ENCODE assay signal across 8 cellular contexts in the genomic region with DNA sequence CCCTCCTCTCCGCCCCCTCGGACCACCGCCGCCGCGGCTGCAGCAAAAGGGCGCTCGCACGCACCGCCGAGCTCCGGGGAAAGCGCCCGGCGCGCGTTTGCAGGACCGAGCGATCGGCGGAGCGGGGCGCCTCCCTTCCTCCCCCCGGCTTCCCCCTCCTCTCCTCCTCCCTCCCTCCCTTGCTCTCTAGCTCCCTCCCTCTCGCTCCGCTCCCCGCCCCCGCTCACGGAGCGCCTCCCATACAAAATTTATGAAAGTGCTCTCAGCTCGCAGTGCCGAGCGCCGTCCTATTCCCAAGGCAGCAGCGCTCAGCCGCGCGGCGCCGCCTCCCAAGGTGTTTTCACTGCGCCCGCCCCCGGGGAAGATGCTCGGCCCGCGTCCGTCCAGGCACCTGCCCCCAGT. TPM values are rescaled to one million over a fixed set of nuclear protein-coding genes. Genes with fewer than 3 reads are reported as not detected.
DNase-seq lines count a peak whose midpoint lies in the region; ATAC-seq, FAIRE-seq and TF ChIP-seq lines count a peak whose summit lies in the region.

A gene with protein sequence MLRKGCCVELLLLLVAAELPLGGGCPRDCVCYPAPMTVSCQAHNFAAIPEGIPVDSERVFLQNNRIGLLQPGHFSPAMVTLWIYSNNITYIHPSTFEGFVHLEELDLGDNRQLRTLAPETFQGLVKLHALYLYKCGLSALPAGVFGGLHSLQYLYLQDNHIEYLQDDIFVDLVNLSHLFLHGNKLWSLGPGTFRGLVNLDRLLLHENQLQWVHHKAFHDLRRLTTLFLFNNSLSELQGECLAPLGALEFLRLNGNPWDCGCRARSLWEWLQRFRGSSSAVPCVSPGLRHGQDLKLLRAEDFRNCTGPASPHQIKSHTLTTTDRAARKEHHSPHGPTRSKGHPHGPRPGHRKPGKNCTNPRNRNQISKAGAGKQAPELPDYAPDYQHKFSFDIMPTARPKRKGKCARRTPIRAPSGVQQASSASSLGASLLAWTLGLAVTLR (minus strand): TSS at position 115 of the 402 bp plus-strand sequence. CDS start 469 bp downstream, outside the sequence.

- H3K4me3 ChIP-seq in SK-N-MC (peak within 1 kb of the TSS; percentile 88), heart left ventricle (peak within 1 kb of the TSS; percentile 35 to 85 (median 62)), prostate gland (peak within 1 kb of the TSS; percentile 54 to 66)

- FAIRE-seq in HTR-8/SVneo (lab: Jason Lieb, UNC), result peak; percentile 62

- no peak within 1 kb of the TSS for H3K27ac Mint-ChIP-seq in activated naive CD8-positive, alpha-beta T cell treated with anti-CD3 and anti-CD28 coated beads, Interleukin-2, amount 10 ng/mL, durations not matched to agents 7 days and 5 days

- peaks cover 60% of the 10 kb centered on the region for H3K27me3 Mint-ChIP-seq in activated naive CD8-positive, alpha-beta T cell treated with anti-CD3 and anti-CD28 coated beads, Interleukin-2, amount 10 ng/mL, durations not matched to agents 7 days and 5 days

- peak within 1 kb of the TSS; percentile 79 for H3K4me3 Mint-ChIP-seq in activated naive CD8-positive, alpha-beta T cell treated with anti-CD3 and anti-CD28 coated beads, Interleukin-2, amount 10 ng/mL, durations not matched to agents 7 days and 5 days

- peak within 1 kb of the TSS; percentile 62 for H3K9ac ChIP-seq in SK-N-MC (ENCODE audit: insufficient read length)

- H3K9me3 ChIP-seq in SK-N-MC (ENCODE audit: low read depth, low read length) (no peaks in the 10 kb centered on the region), heart left ventricle (no peaks in the 10 kb centered on the region), prostate gland (no peaks in the 10 kb centered on the region)

- H3K27ac ChIP-seq in SK-N-MC (no peak within 1 kb of the TSS), heart left ventricle (peak within 1 kb of the TSS in 11 of 12 donors; percentile 39 to 88 (median 64)), prostate gland (peak within 1 kb of the TSS; percentile 72 to 75)

- H3K9me3 Mint-ChIP-seq in activated naive CD8-positive, alpha-beta T cell treated with anti-CD3 and anti-CD28 coated beads, Interleukin-2, amount 10 ng/mL, durations not matched to agents 7 days and 5 days, result no peaks in the 10 kb centered on the region

- 0 to 1% (median 0%) methylated on average over 29 to 47 of the region's 47 CpGs for WGBS in heart left ventricle, 4 donors
- under 1% methylated on average over 42 of the region's 47 CpGs for WGBS in prostate gland

- H3K36me3 ChIP-seq in SK-N-MC (ENCODE audit: insufficient read depth, low read length), result no peaks in the 10 kb centered on the region
- H3K36me3 ChIP-seq in heart left ventricle, result no peaks in the 10 kb centered on the region
- H3K36me3 ChIP-seq in prostate gland, result no peaks in the 10 kb centered on the region

- ATAC-seq in activated naive CD8-positive, alpha-beta T cell treated with anti-CD3 and anti-CD28 coated beads, Interleukin-2, amount 10 ng/mL, durations not matched to agents 7 days and 5 days (ENCODE audit: low read depth), result peak; percentile 39
- ATAC-seq in heart left ventricle, result peak in 3 of 4 donors; percentile 12 to 67 (median 61)
- ATAC-seq in GM18870 (IDR thresholded peaks at IDR 0.05; ENCODE audit: unreplicated experiment), result no peak
- no peak for ATAC-seq in HG02884 (IDR thresholded peaks at IDR 0.05; ENCODE audit: unreplicated experiment)

- H3K4me1 ChIP-seq in heart left ventricle, result peaks cover 3 to 47% (median 29%) of the 10 kb centered on the region in 12 donors
- no peaks in the 10 kb centered on the region for H3K4me1 ChIP-seq in prostate gland (replicated peaks)

- H3K27me3 ChIP-seq in heart left ventricle (peaks cover 0 to 51% (median 0%) of the 10 kb centered on the region in 9 donors), prostate gland (replicated peaks; ENCODE audit: insufficient read depth) (no peaks in the 10 kb centered on the region)

- no peak for TF ChIP-seq POLR2A in heart left ventricle (IDR thresholded peaks at IDR 0.05)
- peak; percentile 45 for TF ChIP-seq POLR2A in prostate gland (IDR thresholded peaks at IDR 0.05)

- peak; percentile 68 for DNase-seq in AG08396 (ENCODE audit: low spot score)
- peak; percentile 75 for DNase-seq in HTR-8/SVneo (ENCODE audit: insufficient read length, low spot score)
- DNase-seq in SK-N-MC (ENCODE audit: low read depth, low spot score), result no peak
- peak; percentile 74 for DNase-seq in activated naive CD8-positive, alpha-beta T cell treated with anti-CD3 and anti-CD28 coated beads, Interleukin-2, amount 10 ng/mL, durations not matched to agents 7 days and 5 days
- DNase-seq in heart left ventricle, result peak; percentile 64 to 82 (median 73)
- peak; percentile 81 for DNase-seq in prostate gland (ENCODE audit: low spot score)

- H3K36me3 Mint-ChIP-seq in activated naive CD8-positive, alpha-beta T cell treated with anti-CD3 and anti-CD28 coated beads, Interleukin-2, amount 10 ng/mL, durations not matched to agents 7 days and 5 days, result no peaks in the 10 kb centered on the region

- intact Hi-C loops in heart left ventricle (cut with DNase I), result loop anchor here in 5 of 10 donors (1.0 to 10.0 kb wide), 9 partner anchors 53 to 373 kb away; a partner anchor contains a TSS
- intact Hi-C loops in prostate gland (cut with DNase I), result no loop called here

- no peak for TF ChIP-seq CTCF in heart left ventricle (IDR thresholded peaks at IDR 0.05)
- TF ChIP-seq CTCF in prostate gland (IDR thresholded peaks at IDR 0.05), result no peak

- POLR2A ChIA-PET in activated naive CD8-positive, alpha-beta T cell treated with anti-CD3 and anti-CD28 coated beads, Interleukin-2, amount 10 ng/mL, durations not matched to agents 7 days and 5 days (lab: Charles Lee), result interaction anchor here (0.6 to 1.2 kb wide), 3 partner anchors 24 to 260 kb away, joined by 3 to 5 read pairs (median 4); no protein-coding TSS in a partner anchor

- H3K4me1 Mint-ChIP-seq in activated naive CD8-positive, alpha-beta T cell treated with anti-CD3 and anti-CD28 coated beads, Interleukin-2, amount 10 ng/mL, durations not matched to agents 7 days and 5 days, result peaks cover 5% of the 10 kb centered on the region

RNA-seq across cellular contexts. Expression of the gene that starts here (rescaled TPM):
- under 1 TPM; 0.22 to 0.45 TPM for total RNA-seq in activated naive CD8-positive, alpha-beta T cell treated with anti-CD3 and anti-CD28 coated beads, Interleukin-2, amount 10 ng/mL, durations not matched to agents 7 days and 5 days
- total RNA-seq in heart left ventricle (1 to 10 TPM; 1.7 to 4.2 (median 2.7) TPM), prostate gland (10 to 100 TPM in 1 of 2 donors, 1 to 10 TPM in 1; 8.3 to 21.5 TPM)
- 1 to 10 TPM; 2.2 to 4.9 TPM for polyA plus RNA-seq in heart left ventricle

Comparison
In these comparisons a context has a peak if more than half of its experiments do, and no peak if none do; other contexts are left out.
1. Peak in DNase-seq and ATAC-seq in activated naive CD8-positive, alpha-beta T cell treated with anti-CD3 and anti-CD28 coated beads, Interleukin-2, amount 10 ng/mL, durations not matched to agents 7 days and 5 days; RNA of the gene not detected or under 1 TPM.
2. ATAC-seq: peak in heart left ventricle (3 of 4); none in GM18870 (single experiment) and HG02884 (single experiment).
3. Peak in every context shown above with its lines, with median percentiles within 50 percentile points of each other: H3K4me3 ChIP-seq.